In genomic region chr3:195442573-195443390, GRCh38 we compare ENCODE assay signal across 1 cellular context.
TF ChIP-seq lines count a peak whose summit lies in the region.

A gene with protein sequence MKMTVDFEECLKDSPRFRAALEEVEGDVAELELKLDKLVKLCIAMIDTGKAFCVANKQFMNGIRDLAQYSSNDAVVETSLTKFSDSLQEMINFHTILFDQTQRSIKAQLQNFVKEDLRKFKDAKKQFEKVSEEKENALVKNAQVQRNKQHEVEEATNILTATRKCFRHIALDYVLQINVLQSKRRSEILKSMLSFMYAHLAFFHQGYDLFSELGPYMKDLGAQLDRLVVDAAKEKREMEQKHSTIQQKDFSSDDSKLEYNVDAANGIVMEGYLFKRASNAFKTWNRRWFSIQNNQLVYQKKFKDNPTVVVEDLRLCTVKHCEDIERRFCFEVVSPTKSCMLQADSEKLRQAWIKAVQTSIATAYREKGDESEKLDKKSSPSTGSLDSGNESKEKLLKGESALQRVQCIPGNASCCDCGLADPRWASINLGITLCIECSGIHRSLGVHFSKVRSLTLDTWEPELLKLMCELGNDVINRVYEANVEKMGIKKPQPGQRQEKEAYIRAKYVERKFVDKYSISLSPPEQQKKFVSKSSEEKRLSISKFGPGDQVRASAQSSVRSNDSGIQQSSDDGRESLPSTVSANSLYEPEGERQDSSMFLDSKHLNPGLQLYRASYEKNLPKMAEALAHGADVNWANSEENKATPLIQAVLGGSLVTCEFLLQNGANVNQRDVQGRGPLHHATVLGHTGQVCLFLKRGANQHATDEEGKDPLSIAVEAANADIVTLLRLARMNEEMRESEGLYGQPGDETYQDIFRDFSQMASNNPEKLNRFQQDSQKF (minus strand): TSS chr3:195443020. CDS start chr3:195442847, 173 bp downstream.

TF ChIP-seq in K562, 482 proteins besides CTCF, POLR2A, EP300 and RAD21 (continued from another document and continues in another):
- TF ChIP-seq RBBP5 (IDR thresholded peaks at IDR 0.05; ENCODE audit: borderline replicate concordance, insufficient read depth, low read length, poor library complexity, severe bottlenecking) (peak; percentile 90), ZNF395 (CRISPR knock-in tag; IDR thresholded peaks at IDR 0.05) (no peak; the same call in 1 of the 2 replicates), ZNF436 (CRISPR knock-in tag; IDR thresholded peaks at IDR 0.05) (0 out of 2 replicates have a peak, but pooled peaks have one; percentile 57), PHB2 (IDR thresholded peaks at IDR 0.05; ENCODE audit: low read depth) (no peak), ZSCAN32 (CRISPR knock-in tag; IDR thresholded peaks at IDR 0.05) (peak; percentile 40; the same call in 1 of the 2 replicates), TFAP4 (CRISPR knock-in tag; IDR thresholded peaks at IDR 0.05; ENCODE audit: borderline replicate concordance) (peak; percentile 99), NELFE (IDR thresholded peaks at IDR 0.05; ENCODE audit: insufficient read depth, insufficient read length) (no peak), BMI1 (IDR thresholded peaks at IDR 0.05; ENCODE audit: low read length) (peak; percentile 96), L3MBTL2 (IDR thresholded peaks at IDR 0.05) (peak; percentile 94), MYNN (IDR thresholded peaks at IDR 0.05) (no peak), MYNN (CRISPR knock-in tag; IDR thresholded peaks at IDR 0.05) (no peak), BRF2 (IDR thresholded peaks at IDR 0.05; ENCODE audit: borderline replicate concordance, insufficient read depth, insufficient read length) (no peak), SP1 (CRISPR knock-in tag; IDR thresholded peaks at IDR 0.05) (peak; percentile 95), CSDE1 (IDR thresholded peaks at IDR 0.05) (peak in 1 of 2 experiments; percentile 98; a peak in 2 of 4 replicates), MEIS2 (IDR thresholded peaks at IDR 0.05; ENCODE audit: partially characterized antibody) (peak; percentile 35), USF1 (CRISPR knock-in tag; IDR thresholded peaks at IDR 0.05) (peak; percentile 97), GTF2F1 (IDR thresholded peaks at IDR 0.05; ENCODE audit: low read depth, low read length) (no peak), SRSF1 (IDR thresholded peaks at IDR 0.05; ENCODE audit: low read depth, low read length) (no peak), MBD2 (IDR thresholded peaks at IDR 0.05; ENCODE audit: borderline replicate concordance, low read depth) (peak; percentile 97), NCOA6 (IDR thresholded peaks at IDR 0.05) (peak; percentile 96), CTBP1 (IDR thresholded peaks at IDR 0.05; ENCODE audit: borderline replicate concordance) (peak; percentile 88), HMBOX1 (IDR thresholded peaks at IDR 0.05) (peak; percentile 92), ZNF445 (CRISPR knock-in tag; IDR thresholded peaks at IDR 0.05; ENCODE audit: low read depth) (no peak), ZNF583 (CRISPR knock-in tag; IDR thresholded peaks at IDR 0.05) (0 out of 2 replicates have a peak, but pooled peaks have one; percentile 35), HMG20B (CRISPR knock-in tag; IDR thresholded peaks at IDR 0.05) (no peak), ZNF165 (CRISPR knock-in tag; IDR thresholded peaks at IDR 0.05; ENCODE audit: borderline replicate concordance) (0 out of 2 replicates have a peak, but pooled peaks have one; percentile 33), HDAC8 (tag; IDR thresholded peaks at IDR 0.05) (0 out of 2 replicates have a peak, but pooled peaks have one; percentile 37), SAFB (IDR thresholded peaks at IDR 0.05; ENCODE audit: borderline replicate concordance, low read depth, low read length) (no peak), CBFA2T2 (conservative IDR thresholded peaks at IDR 0.05) (peak; percentile 78), CCNT2 (IDR thresholded peaks at IDR 0.05; ENCODE audit: borderline replicate concordance, extremely low read depth, insufficient read length, low read depth, low read length) (peak; percentile 82), ZNF76 (CRISPR knock-in tag; IDR thresholded peaks at IDR 0.05; ENCODE audit: borderline replicate concordance) (0 out of 2 replicates have a peak, but pooled peaks have one; percentile 69), YY1 (IDR thresholded peaks at IDR 0.05; ENCODE audit: borderline replicate concordance in 1 of 3, control insufficient read depth in 1 of 3, extremely low read depth in 1 of 3, insufficient read depth in 3 of 3, insufficient read length in 1 of 3, insufficient replicate concordance in 2 of 3, low read depth in 1 of 3, low read length in 2 of 3) (peak in 2 of 3 experiments; percentile 68 to 75), ZNF311 (CRISPR knock-in tag; IDR thresholded peaks at IDR 0.05) (no peak), HDAC1 (IDR thresholded peaks at IDR 0.05) (0 out of 4 replicates have a peak, but pooled peaks of 1 of the 2 experiments have one; percentile 41), BCOR (IDR thresholded peaks at IDR 0.05) (no peak), SUPT5H (IDR thresholded peaks at IDR 0.05) (peak; percentile 72), ETV1 (tag; conservative IDR thresholded peaks at IDR 0.05; ENCODE audit: low read depth) (no peak)
- TF ChIP-seq, protein P1, sequence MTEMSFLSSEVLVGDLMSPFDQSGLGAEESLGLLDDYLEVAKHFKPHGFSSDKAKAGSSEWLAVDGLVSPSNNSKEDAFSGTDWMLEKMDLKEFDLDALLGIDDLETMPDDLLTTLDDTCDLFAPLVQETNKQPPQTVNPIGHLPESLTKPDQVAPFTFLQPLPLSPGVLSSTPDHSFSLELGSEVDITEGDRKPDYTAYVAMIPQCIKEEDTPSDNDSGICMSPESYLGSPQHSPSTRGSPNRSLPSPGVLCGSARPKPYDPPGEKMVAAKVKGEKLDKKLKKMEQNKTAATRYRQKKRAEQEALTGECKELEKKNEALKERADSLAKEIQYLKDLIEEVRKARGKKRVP (CRISPR knock-in tag; IDR thresholded peaks at IDR 0.05): 0 out of 2 replicates have a peak, but pooled peaks have one; percentile 32
- TF ChIP-seq, protein P2, sequence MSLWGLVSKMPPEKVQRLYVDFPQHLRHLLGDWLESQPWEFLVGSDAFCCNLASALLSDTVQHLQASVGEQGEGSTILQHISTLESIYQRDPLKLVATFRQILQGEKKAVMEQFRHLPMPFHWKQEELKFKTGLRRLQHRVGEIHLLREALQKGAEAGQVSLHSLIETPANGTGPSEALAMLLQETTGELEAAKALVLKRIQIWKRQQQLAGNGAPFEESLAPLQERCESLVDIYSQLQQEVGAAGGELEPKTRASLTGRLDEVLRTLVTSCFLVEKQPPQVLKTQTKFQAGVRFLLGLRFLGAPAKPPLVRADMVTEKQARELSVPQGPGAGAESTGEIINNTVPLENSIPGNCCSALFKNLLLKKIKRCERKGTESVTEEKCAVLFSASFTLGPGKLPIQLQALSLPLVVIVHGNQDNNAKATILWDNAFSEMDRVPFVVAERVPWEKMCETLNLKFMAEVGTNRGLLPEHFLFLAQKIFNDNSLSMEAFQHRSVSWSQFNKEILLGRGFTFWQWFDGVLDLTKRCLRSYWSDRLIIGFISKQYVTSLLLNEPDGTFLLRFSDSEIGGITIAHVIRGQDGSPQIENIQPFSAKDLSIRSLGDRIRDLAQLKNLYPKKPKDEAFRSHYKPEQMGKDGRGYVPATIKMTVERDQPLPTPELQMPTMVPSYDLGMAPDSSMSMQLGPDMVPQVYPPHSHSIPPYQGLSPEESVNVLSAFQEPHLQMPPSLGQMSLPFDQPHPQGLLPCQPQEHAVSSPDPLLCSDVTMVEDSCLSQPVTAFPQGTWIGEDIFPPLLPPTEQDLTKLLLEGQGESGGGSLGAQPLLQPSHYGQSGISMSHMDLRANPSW (CRISPR knock-in tag; IDR thresholded peaks at IDR 0.05): no peak
- TF ChIP-seq, protein P3, sequence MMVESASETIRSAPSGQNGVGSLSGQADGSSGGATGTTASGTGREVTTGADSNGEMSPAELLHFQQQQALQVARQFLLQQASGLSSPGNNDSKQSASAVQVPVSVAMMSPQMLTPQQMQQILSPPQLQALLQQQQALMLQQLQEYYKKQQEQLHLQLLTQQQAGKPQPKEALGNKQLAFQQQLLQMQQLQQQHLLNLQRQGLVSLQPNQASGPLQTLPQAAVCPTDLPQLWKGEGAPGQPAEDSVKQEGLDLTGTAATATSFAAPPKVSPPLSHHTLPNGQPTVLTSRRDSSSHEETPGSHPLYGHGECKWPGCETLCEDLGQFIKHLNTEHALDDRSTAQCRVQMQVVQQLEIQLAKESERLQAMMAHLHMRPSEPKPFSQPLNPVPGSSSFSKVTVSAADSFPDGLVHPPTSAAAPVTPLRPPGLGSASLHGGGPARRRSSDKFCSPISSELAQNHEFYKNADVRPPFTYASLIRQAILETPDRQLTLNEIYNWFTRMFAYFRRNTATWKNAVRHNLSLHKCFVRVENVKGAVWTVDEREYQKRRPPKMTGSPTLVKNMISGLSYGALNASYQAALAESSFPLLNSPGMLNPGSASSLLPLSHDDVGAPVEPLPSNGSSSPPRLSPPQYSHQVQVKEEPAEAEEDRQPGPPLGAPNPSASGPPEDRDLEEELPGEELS (CRISPR knock-in tag; IDR thresholded peaks at IDR 0.05; ENCODE audit: borderline replicate concordance): no peak
